8 cellular contexts compared by ENCODE assay signal in the genomic region with DNA sequence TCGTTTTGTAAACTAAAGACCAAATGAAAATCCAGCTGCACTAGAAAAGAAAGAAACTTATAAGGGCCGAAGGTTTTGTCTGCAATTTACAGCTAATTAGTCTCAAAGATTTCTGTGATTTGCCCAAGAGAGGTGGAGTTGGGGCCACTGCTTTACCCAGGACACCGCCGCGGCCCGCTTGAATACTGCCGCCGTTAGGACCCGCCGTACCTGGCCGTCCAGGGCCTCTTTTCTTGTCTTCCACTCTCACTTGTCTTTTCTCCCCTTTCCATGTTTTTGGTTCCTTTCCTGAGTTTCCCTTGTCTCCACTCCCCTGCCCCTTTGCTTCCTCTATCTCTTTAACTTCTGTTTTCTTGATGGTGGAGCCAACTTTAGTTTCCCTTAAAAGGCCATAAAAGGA. TPM values are rescaled to one million over a fixed set of nuclear protein-coding genes. Genes with fewer than 3 reads are reported as not detected.
DNase-seq lines count a peak whose midpoint lies in the region; ATAC-seq, FAIRE-seq and TF ChIP-seq lines count a peak whose summit lies in the region.

No MANE protein-coding gene starts in this region.

- DNase-seq in COLO668 (lab: John Stamatoyannopoulos, UW; ENCODE audit: unreplicated experiment) (peak; percentile 24), HT1080 (ENCODE audit: low read depth) (peak; percentile 34), frontal cortex (ENCODE audit: low spot score in 2 of 2) (peak; percentile 38), neuronal stem cell (ENCODE audit: low spot score) (no peak), Ammon's horn (ENCODE audit: low spot score) (no peak)
- peak; percentile 25 for DNase-seq in activated CD4-positive, alpha-beta memory T cell treated with anti-CD3 and anti-CD28 coated beads for 36 hours

- H2AK5ac ChIP-seq in neuronal stem cell (ENCODE audit: low read depth, low read length), result no peak overlapping the region

- H2BK120ac ChIP-seq in neuronal stem cell (ENCODE audit: low read depth, low read length), result no peak overlapping the region

- no peak overlapping the region for H3K4ac ChIP-seq in neuronal stem cell (ENCODE audit: low read length)

- peak overlapping the region; percentile 59 to 73 for H3K4me3 ChIP-seq in neuronal stem cell (ENCODE audit: low read length in 2 of 2)

- peaks cover 2% of the 10 kb centered on the region for H3K79me1 ChIP-seq in neuronal stem cell (ENCODE audit: low read depth, low read length)

- CTCF ChIA-PET in activated CD4-positive, alpha-beta memory T cell treated with anti-CD3 and anti-CD28 coated beads for 36 hours (lab: Charles Lee), result interaction anchor here (0.9 to 3.6 kb wide), 12 partner anchors 12 to 1369 kb away, joined by 3 to 43 read pairs (median 5); partner anchors contain the start of genes C3orf33 and CCNL1

- ATAC-seq in HG03196 (IDR thresholded peaks at IDR 0.05; ENCODE audit: unreplicated experiment), result no peak
- ATAC-seq in GM18505 (IDR thresholded peaks at IDR 0.05; ENCODE audit: unreplicated experiment), result no peak

- no peaks in the 10 kb centered on the region for H3K27me3 Mint-ChIP-seq in activated CD4-positive, alpha-beta memory T cell treated with anti-CD3 and anti-CD28 coated beads for 36 hours

- no peak overlapping the region for H2BK12ac ChIP-seq in neuronal stem cell (ENCODE audit: low read length)

- H4K91ac ChIP-seq in neuronal stem cell (ENCODE audit: low read depth, low read length, poor library complexity), result no peak overlapping the region

- H3K23ac ChIP-seq in neuronal stem cell (ENCODE audit: low read depth, low read length, poor library complexity), result no peak overlapping the region

- no CpG with 5 or more reads among the region's 11 CpGs for WGBS in neuronal stem cell (ENCODE audit: extremely low coverage in 2 of 2, insufficient read length in 2 of 2, insufficient replicate concordance in 1 of 2), 2 donors

- peaks cover 6% of the 10 kb centered on the region for H3K9me3 Mint-ChIP-seq in activated CD4-positive, alpha-beta memory T cell treated with anti-CD3 and anti-CD28 coated beads for 36 hours

- peak overlapping the region; percentile 99 for H3K27ac Mint-ChIP-seq in activated CD4-positive, alpha-beta memory T cell treated with anti-CD3 and anti-CD28 coated beads for 36 hours

- FAIRE-seq in frontal cortex (lab: Jason Lieb, UNC), result no peak

- no peak overlapping the region for H3K9ac ChIP-seq in neuronal stem cell (ENCODE audit: low read depth, low read length, poor library complexity)

- no peak overlapping the region for H2BK5ac ChIP-seq in neuronal stem cell (ENCODE audit: low read length)

- H3K36me3 Mint-ChIP-seq in activated CD4-positive, alpha-beta memory T cell treated with anti-CD3 and anti-CD28 coated beads for 36 hours, result peaks cover 24% of the 10 kb centered on the region

- no peak overlapping the region for H3K27ac ChIP-seq in neuronal stem cell (replicated peaks; ENCODE audit: low read length)

- H2BK15ac ChIP-seq in neuronal stem cell (ENCODE audit: low read length), result no peak overlapping the region

- H3K4me1 ChIP-seq in neuronal stem cell (ENCODE audit: control insufficient read depth in 2 of 2, insufficient read depth in 1 of 2, low read depth in 1 of 2, low read length in 2 of 2), result peaks cover 5 to 9% of the 10 kb centered on the region in 2 donors

- intact Hi-C loops in activated CD4-positive, alpha-beta memory T cell treated with anti-CD3 and anti-CD28 coated beads for 36 hours (cut with micrococcal nuclease), result loop anchor here (1.0 kb wide), 6 partner anchors 15 to 620 kb away; partner anchors contain the start of genes CCNL1 and SSR3

- H3K4me3 Mint-ChIP-seq in activated CD4-positive, alpha-beta memory T cell treated with anti-CD3 and anti-CD28 coated beads for 36 hours, result peak overlapping the region; percentile 89

- H2AFZ ChIP-seq in neuronal stem cell (ENCODE audit: low read length), result no peak overlapping the region

- TF ChIP-seq POLR2A in GM18505 (IDR thresholded peaks at IDR 0.05; ENCODE audit: borderline replicate concordance, extremely low read depth, insufficient read depth, insufficient read length), result no peak

- no peak overlapping the region for H3K18ac ChIP-seq in neuronal stem cell (ENCODE audit: low read length)

- no peak overlapping the region for H3K14ac ChIP-seq in neuronal stem cell (ENCODE audit: low read length)

- POLR2A ChIA-PET in activated CD4-positive, alpha-beta memory T cell treated with anti-CD3 and anti-CD28 coated beads for 36 hours (lab: Charles Lee), result interaction anchor here (0.6 to 5.4 kb wide), 15 partner anchors 12 to 621 kb away, joined by 3 to 251 read pairs (median 6); partner anchors contain the start of genes CCNL1 and SSR3

- peaks cover 0 to 25% of the 10 kb centered on the region in 2 donors for H3K9me3 ChIP-seq in neuronal stem cell (replicated peaks in 1 of 2; ENCODE audit: control insufficient read depth in 2 of 2, insufficient read depth in 1 of 2, low read depth in 1 of 2, low read length in 2 of 2)

- H3K27me3 ChIP-seq in neuronal stem cell (ENCODE audit: control insufficient read depth in 3 of 3, insufficient read depth in 3 of 3, low read depth in 1 of 3, low read length in 3 of 3), result no peaks in the 10 kb centered on the region

- H4K8ac ChIP-seq in neuronal stem cell (ENCODE audit: low read depth, low read length), result no peak overlapping the region

- peaks cover 0 to 9% of the 10 kb centered on the region in 2 donors for H3K36me3 ChIP-seq in neuronal stem cell (replicated peaks in 1 of 2; ENCODE audit: control insufficient read depth in 2 of 2, insufficient read depth in 2 of 2, low read length in 2 of 2)

- peaks cover 25% of the 10 kb centered on the region for H3K4me1 Mint-ChIP-seq in activated CD4-positive, alpha-beta memory T cell treated with anti-CD3 and anti-CD28 coated beads for 36 hours (ENCODE audit: low read depth)

- peak overlapping the region; percentile 80 for H3K4me2 ChIP-seq in neuronal stem cell (ENCODE audit: insufficient read depth, low read length, poor library complexity, severe bottlenecking)

RNA-seq across cellular contexts. Expression of gene CCNL1, which starts 15.7 kb away (rescaled TPM):
- total RNA-seq in HT1080 (2014; rRNA removed; shearing (Covaris generic)), result 82.5 and 86.8 TPM in 2 replicates
- 30.7 and 31.3 TPM in 2 replicates for polyA plus RNA-seq in HT1080 (2015; cell fraction: cytosol; rRNA removed)
- 584 and 668 TPM in 2 replicates for polyA plus RNA-seq in HT1080 (2015; cell fraction: nucleus; rRNA removed)
- 100 to 1,000 TPM; 144 to 150 TPM for total RNA-seq in activated CD4-positive, alpha-beta memory T cell treated with anti-CD3 and anti-CD28 coated beads for 36 hours
- 64.4 TPM for total RNA-seq in frontal cortex
- polyA plus RNA-seq in neuronal stem cell (2013, experiment 1 of 2), result 75.0 TPM
- polyA plus RNA-seq in neuronal stem cell (2013, experiment 2 of 2), result 76.2 TPM

Comparison
In these comparisons a context has a peak if more than half of its experiments do, and no peak if none do; other contexts are left out.
1. DNase-seq: peak in COLO668 (single experiment), HT1080 (single experiment), activated CD4-positive, alpha-beta memory T cell treated with anti-CD3 and anti-CD28 coated beads for 36 hours (single experiment) and frontal cortex (2 of 2); none in neuronal stem cell (single experiment) and Ammon's horn (single experiment).